In the genomic region with DNA sequence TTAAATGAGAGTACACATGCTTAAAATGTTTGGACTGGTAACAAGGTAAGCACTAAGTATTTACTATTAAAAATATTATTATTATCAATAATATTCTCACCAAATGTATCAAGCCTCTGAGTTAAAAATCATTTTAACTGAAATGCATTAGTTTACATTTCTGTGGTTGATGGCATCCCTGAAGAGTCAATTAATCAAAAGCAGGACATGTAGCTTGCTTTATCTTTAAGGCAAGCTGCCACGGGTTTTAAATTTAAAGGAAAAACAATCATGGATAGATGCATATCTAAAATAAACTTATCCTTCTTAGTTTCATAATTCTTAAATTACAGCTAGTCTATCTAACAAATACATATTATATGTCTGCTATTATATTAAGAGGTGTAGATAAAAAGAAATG, we compare ENCODE assay signal across 29 cellular contexts.
"Had no signal": no experiment of that assay in that cellular context is flagged by ENCODE, and none has a peak within 500 bp of the region (broad histone marks: within the 10 kb centered on the region; RNA-seq: fewer than 3 reads in every experiment).

No MANE protein-coding gene starts in this region.

- H3K4me3 Mint-ChIP-seq: activated B cell treated with CpG ODN at 0.5 μM for 24 hours; activated CD8-positive, alpha-beta T cell treated with anti-CD3 and anti-CD28 coated beads for 36 hours; activated naive CD4-positive, alpha-beta T cell treated with anti-CD3 and anti-CD28 coated beads, Interleukin-2, amount 50 U/mL, for 24 hours; activated naive CD8-positive, alpha-beta T cell treated with anti-CD3 and anti-CD28 coated beads, Interleukin-2, amount 50 U/mL, for 24 hours; stimulated activated memory B cell treated with anti-CD40 and anti-IgM and Interleukin-4, amounts not matched to agents 10 μg/mL and 1 μg/mL and 100 μg/mL, for 72 hours; T-helper 2 cell treated with Interferon-gamma antibody and Interleukin-4, amounts not matched to agents 5 μg/mL and 100 μg/mL, for 36 hours had no signal

- H3K4me1 Mint-ChIP-seq: activated B cell treated with CpG ODN at 0.5 μM for 24 hours; activated naive CD4-positive, alpha-beta T cell treated with anti-CD3 and anti-CD28 coated beads, Interleukin-2, amount 50 U/mL, for 24 hours; activated naive CD8-positive, alpha-beta T cell treated with anti-CD3 and anti-CD28 coated beads, Interleukin-2, amount 50 U/mL, for 24 hours; stimulated activated memory B cell treated with anti-CD40 and anti-IgM and Interleukin-4, amounts not matched to agents 10 μg/mL and 1 μg/mL and 100 μg/mL, for 72 hours had no signal

- H3K4me3 ChIP-seq: coronary artery, dorsolateral prefrontal cortex, left ventricle myocardium inferior, lung, mucosa of descending colon, skin epidermis, stomach, suprapubic skin, tibial artery, upper lobe of right lung had no signal

- H3K4me1 ChIP-seq: left ventricle myocardium inferior, stomach, suprapubic skin, tibial artery, upper lobe of right lung had no signal

- H3K27ac ChIP-seq: brain microvascular endothelial cell, coronary artery, dorsolateral prefrontal cortex, left ventricle myocardium inferior, skin epidermis, stomach, suprapubic skin, tibial artery, upper lobe of right lung had no signal

- H3K27me3 Mint-ChIP-seq: activated B cell treated with CpG ODN at 0.5 μM for 24 hours; activated CD8-positive, alpha-beta T cell treated with anti-CD3 and anti-CD28 coated beads for 36 hours; activated naive CD4-positive, alpha-beta T cell treated with anti-CD3 and anti-CD28 coated beads, Interleukin-2, amount 50 U/mL, for 24 hours; activated naive CD8-positive, alpha-beta T cell treated with anti-CD3 and anti-CD28 coated beads, Interleukin-2, amount 50 U/mL, for 24 hours; stimulated activated memory B cell treated with anti-CD40 and anti-IgM and Interleukin-4, amounts not matched to agents 10 μg/mL and 1 μg/mL and 100 μg/mL, for 72 hours had no signal

- DNase-seq: activated B cell treated with CpG ODN at 0.5 μM for 24 hours; activated CD4-positive, alpha-beta T cell treated with anti-CD3 and anti-CD28 coated beads, Interleukin-2, amount 50 U/mL, for 1 hour; activated CD8-positive, alpha-beta T cell treated with anti-CD3 and anti-CD28 coated beads for 36 hours; activated naive CD8-positive, alpha-beta T cell treated with anti-CD3 and anti-CD28 coated beads, Interleukin-2, amount 50 U/mL, for 24 hours; activated T-cell treated with anti-CD3 and anti-CD28 coated beads, Interleukin-2, amount 50 U/mL, for 48 hours; aorta; brain microvascular endothelial cell; dorsolateral prefrontal cortex; effector memory CD4-positive, alpha-beta T cell; erythroblast; foreskin melanocyte; left ventricle myocardium inferior; mucosa of descending colon; posterior cingulate gyrus; stimulated activated CD4-positive, alpha-beta T cell treated with anti-CD3 and anti-CD28 coated beads, Interleukin-1b, Interleukin-23, amount 100 ng/mL, for 48 hours; stimulated activated CD4-positive, alpha-beta T cell treated with anti-CD3 and anti-CD28 coated beads, Interleukin-4, amount 100 ng/mL, for 4 hours; stimulated activated CD8-positive, alpha-beta memory T cell treated with anti-CD3 and anti-CD28 coated beads, Interleukin-4, amount 100 ng/mL, for 48 hours; stomach; T-helper 1 cell; tibial artery; upper lobe of right lung had no signal

- H3K36me3 ChIP-seq: brain microvascular endothelial cell, left ventricle myocardium inferior, stomach, suprapubic skin, tibial artery, upper lobe of right lung had no signal

- H3K27me3 ChIP-seq: brain microvascular endothelial cell, dorsolateral prefrontal cortex, stomach, suprapubic skin, tibial artery, upper lobe of right lung had no signal

- H3K9me3 ChIP-seq: left ventricle myocardium inferior, stomach, suprapubic skin, tibial artery, upper lobe of right lung had no signal

- H3K9me3 Mint-ChIP-seq: activated naive CD4-positive, alpha-beta T cell treated with anti-CD3 and anti-CD28 coated beads, Interleukin-2, amount 50 U/mL, for 24 hours had no signal

- H3K36me3 Mint-ChIP-seq: activated naive CD4-positive, alpha-beta T cell treated with anti-CD3 and anti-CD28 coated beads, Interleukin-2, amount 50 U/mL, for 24 hours; stimulated activated memory B cell treated with anti-CD40 and anti-IgM and Interleukin-4, amounts not matched to agents 10 μg/mL and 1 μg/mL and 100 μg/mL, for 72 hours had no signal

- H3K27ac Mint-ChIP-seq: activated B cell treated with CpG ODN at 0.5 μM for 24 hours; activated CD8-positive, alpha-beta T cell treated with anti-CD3 and anti-CD28 coated beads for 36 hours; activated naive CD4-positive, alpha-beta T cell treated with anti-CD3 and anti-CD28 coated beads, Interleukin-2, amount 50 U/mL, for 24 hours; activated naive CD8-positive, alpha-beta T cell treated with anti-CD3 and anti-CD28 coated beads, Interleukin-2, amount 50 U/mL, for 24 hours; activated T-helper 2 cell treated with anti-CD3 and anti-CD28 coated beads, Interferon-gamma antibody, Interleukin-2, Interleukin-4, amounts not matched to agents 10 μg/mL and 5 μg/mL and 100 μg/mL, durations not matched to agents 14 hours and 24 hours and 36 hours; stimulated activated memory B cell treated with anti-CD40 and anti-IgM and Interleukin-4, amounts not matched to agents 10 μg/mL and 1 μg/mL and 100 μg/mL, for 72 hours; T-helper 2 cell treated with Interferon-gamma antibody and Interleukin-4, amounts not matched to agents 5 μg/mL and 100 μg/mL, for 36 hours had no signal
